In the genomic region with DNA sequence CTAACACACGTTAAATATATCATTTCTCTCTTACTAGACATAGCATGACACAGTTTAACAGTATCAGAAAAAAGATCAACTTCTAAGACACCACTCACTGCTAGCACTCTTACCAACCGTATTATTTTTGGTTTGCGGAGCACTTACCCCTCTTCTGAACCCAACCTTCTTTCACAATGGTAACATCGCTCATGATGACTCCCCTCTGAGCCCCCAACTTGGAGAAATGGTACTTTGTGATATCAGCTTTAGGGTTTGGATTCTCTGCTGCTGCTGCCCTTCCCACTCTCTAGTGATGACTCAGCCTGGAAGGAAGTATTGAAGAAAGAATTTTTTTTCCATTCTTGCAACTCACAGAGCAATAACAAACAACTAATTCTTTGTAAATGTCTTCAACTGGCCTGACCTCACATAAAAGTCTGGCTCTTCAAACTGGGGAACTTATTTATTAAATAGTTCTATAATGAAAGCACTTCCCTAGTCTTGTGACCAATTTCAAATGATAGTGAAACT, we compare ENCODE assay signal across 1 cellular context.
TF ChIP-seq lines count a peak whose summit lies in the region.

No MANE protein-coding gene starts in this region.

TF ChIP-seq in HEK293, 187 proteins besides CTCF, POLR2A, EP300 and RAD21 (continued from another document):
- TF ChIP-seq PRDM6 (tag by site-specific recombination; IDR thresholded peaks at IDR 0.05) (peak; percentile 83), ZNF350 (tag by site-specific recombination; IDR thresholded peaks at IDR 0.05) (no peak; the same call in 1 of the 2 replicates), ZNF202 (tag by site-specific recombination; IDR thresholded peaks at IDR 0.05; ENCODE audit: borderline replicate concordance) (no peak), BCL6B (tag by site-specific recombination; IDR thresholded peaks at IDR 0.05) (no peak), ZFHX2 (tag by site-specific recombination; conservative IDR thresholded peaks at IDR 0.05) (no peak), ZNF610 (tag by site-specific recombination; IDR thresholded peaks at IDR 0.05; ENCODE audit: borderline replicate concordance) (no peak), ZNF654 (tag by site-specific recombination; IDR thresholded peaks at IDR 0.05; ENCODE audit: low read depth) (no peak), ZNF560 (tag by site-specific recombination; IDR thresholded peaks at IDR 0.05; ENCODE audit: borderline replicate concordance) (no peak), ZNF660 (tag by site-specific recombination; IDR thresholded peaks at IDR 0.05) (peak; percentile 71; the same call in 1 of the 2 replicates), ZNF549 (tag by site-specific recombination; IDR thresholded peaks at IDR 0.05) (no peak)
- TF ChIP-seq, protein P1, sequence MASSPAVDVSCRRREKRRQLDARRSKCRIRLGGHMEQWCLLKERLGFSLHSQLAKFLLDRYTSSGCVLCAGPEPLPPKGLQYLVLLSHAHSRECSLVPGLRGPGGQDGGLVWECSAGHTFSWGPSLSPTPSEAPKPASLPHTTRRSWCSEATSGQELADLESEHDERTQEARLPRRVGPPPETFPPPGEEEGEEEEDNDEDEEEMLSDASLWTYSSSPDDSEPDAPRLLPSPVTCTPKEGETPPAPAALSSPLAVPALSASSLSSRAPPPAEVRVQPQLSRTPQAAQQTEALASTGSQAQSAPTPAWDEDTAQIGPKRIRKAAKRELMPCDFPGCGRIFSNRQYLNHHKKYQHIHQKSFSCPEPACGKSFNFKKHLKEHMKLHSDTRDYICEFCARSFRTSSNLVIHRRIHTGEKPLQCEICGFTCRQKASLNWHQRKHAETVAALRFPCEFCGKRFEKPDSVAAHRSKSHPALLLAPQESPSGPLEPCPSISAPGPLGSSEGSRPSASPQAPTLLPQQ (tag by site-specific recombination; IDR thresholded peaks at IDR 0.05) = no peak
TF ChIP-seq in HEK293: peak in this region for 5.
